8 cellular contexts compared by ENCODE assay signal in genomic region chr13:80339578-80339840, GRCh38. TPM values are rescaled to one million over a fixed set of nuclear protein-coding genes. Genes with fewer than 3 reads are reported as not detected.
DNase-seq lines count a peak whose midpoint lies in the region; ATAC-seq and TF ChIP-seq lines count a peak whose summit lies in the region.

No MANE protein-coding gene starts in this region.

- H3K4me2 ChIP-seq in DND-41 (ENCODE audit: insufficient read depth, low read length) (peak overlapping the region; percentile 100), fibroblast of lung (ENCODE audit: extremely low read depth, insufficient read depth, low read length) (peak overlapping the region; percentile 13), parathyroid adenoma (ENCODE audit: low read length) (peak overlapping the region; percentile 84)

- TF ChIP-seq CTCF in DND-41 (IDR thresholded peaks at IDR 0.05; ENCODE audit: borderline replicate concordance, extremely low read depth, low read length, poor library complexity, severe bottlenecking) = no peak
- TF ChIP-seq CTCF in Peyer's patch (IDR thresholded peaks at IDR 0.05) = no peak
- TF ChIP-seq CTCF in fibroblast of lung (conservative IDR thresholded peaks at IDR 0.05 in 1 of 2, IDR thresholded peaks at IDR 0.05 in 1 of 2; ENCODE audit: low read depth in 1 of 2, low read length in 2 of 2) = no peak
- no peak for TF ChIP-seq CTCF in parathyroid adenoma (IDR thresholded peaks at IDR 0.05)

- H3K36me3 ChIP-seq in DND-41 (ENCODE audit: insufficient read depth, low read length) (peaks cover 11% of the 10 kb centered on the region), Peyer's patch (peaks cover 0 to 10% (median 0%) of the 10 kb centered on the region in 3 donors), fibroblast of lung (ENCODE audit: control insufficient read depth, insufficient read depth, low read length) (peaks cover 9% of the 10 kb centered on the region), parathyroid adenoma (ENCODE audit: control insufficient read depth, insufficient read depth, low read length) (no peaks in the 10 kb centered on the region)

- H3K9ac ChIP-seq in DND-41 (ENCODE audit: low read depth, low read length) (peak overlapping the region; percentile 58), fibroblast of lung (ENCODE audit: insufficient read depth, low read length) (peak overlapping the region; percentile 82), parathyroid adenoma (no peak overlapping the region)

- ATAC-seq in DND-41 (ENCODE audit: insufficient read depth, low read depth) (no peak), HG03354 (IDR thresholded peaks at IDR 0.05; ENCODE audit: poor library complexity, severe bottlenecking, unreplicated experiment) (no peak), GM18502 (IDR thresholded peaks at IDR 0.05; ENCODE audit: poor library complexity, unreplicated experiment) (no peak), GM19351 (IDR thresholded peaks at IDR 0.05; ENCODE audit: unreplicated experiment) (no peak)

- H3K9me3 ChIP-seq in DND-41 (ENCODE audit: insufficient read depth, low read length, severe bottlenecking) = no peaks in the 10 kb centered on the region
- H3K9me3 ChIP-seq in Peyer's patch = no peaks in the 10 kb centered on the region
- no peaks in the 10 kb centered on the region for H3K9me3 ChIP-seq in fibroblast of lung (ENCODE audit: control insufficient read depth, insufficient read depth, low read depth, low read length)
- H3K9me3 ChIP-seq in parathyroid adenoma (ENCODE audit: control insufficient read depth, low read length) = no peaks in the 10 kb centered on the region

- H2AFZ ChIP-seq in DND-41 (ENCODE audit: low read depth, low read length) (no peak overlapping the region), fibroblast of lung (ENCODE audit: low read length) (no peak overlapping the region), parathyroid adenoma (peak overlapping the region; percentile 84)

- no peak for TF ChIP-seq POLR2A in Peyer's patch (IDR thresholded peaks at IDR 0.05)

- H3K27ac ChIP-seq in DND-41 (ENCODE audit: low read length) (no peak overlapping the region), Peyer's patch (peak overlapping the region; percentile 57 to 97 (median 93)), fibroblast of lung (ENCODE audit: insufficient read depth, low read length) (peak overlapping the region; percentile 85), parathyroid adenoma (peak overlapping the region; percentile 89)

- DNase-seq in DND-41 (no peak), Peyer's patch (no peak), fibroblast of lung (ENCODE audit: low read depth in 2 of 2) (peak; percentile 45 to 57)
- DNase-seq in stimulated activated naive CD4-positive, alpha-beta T cell treated with Interleukin-2 at 50 U/mL for 16 hours (lab: John Stamatoyannopoulos, UW) = no peak

- H3K27me3 ChIP-seq in DND-41 (ENCODE audit: insufficient read depth, low read length, poor library complexity) (peaks cover 53% of the 10 kb centered on the region), Peyer's patch (no peaks in the 10 kb centered on the region), fibroblast of lung (ENCODE audit: control insufficient read depth, insufficient read depth, low read length) (no peaks in the 10 kb centered on the region), parathyroid adenoma (ENCODE audit: control insufficient read depth, insufficient read depth, low read length) (no peaks in the 10 kb centered on the region)

- H3K79me2 ChIP-seq in DND-41 (ENCODE audit: insufficient read depth, low read length) (peaks cover 29% of the 10 kb centered on the region), fibroblast of lung (ENCODE audit: control insufficient read depth, insufficient read depth, low read length) (peaks cover 63% of the 10 kb centered on the region), parathyroid adenoma (no peaks in the 10 kb centered on the region)

- peak overlapping the region; percentile 47 to 93 for H3K4me3 ChIP-seq in DND-41 (ENCODE audit: low read depth in 1 of 2, low read length in 2 of 2)
- H3K4me3 ChIP-seq in Peyer's patch = peak overlapping the region; percentile 40 to 90 (median 58)
- peak overlapping the region; percentile 91 to 98 (median 92) for H3K4me3 ChIP-seq in fibroblast of lung (replicated peaks in 1 of 4; ENCODE audit: control extremely low read depth in 1 of 4, insufficient read depth in 1 of 4, low read depth in 3 of 4, low read length in 4 of 4)
- peak overlapping the region; percentile 87 for H3K4me3 ChIP-seq in parathyroid adenoma (ENCODE audit: low read depth, low read length)

- H4K20me1 ChIP-seq in DND-41 (ENCODE audit: insufficient read depth, low read length) = peaks cover 39% of the 10 kb centered on the region
- no peaks in the 10 kb centered on the region for H4K20me1 ChIP-seq in fibroblast of lung (ENCODE audit: control insufficient read depth, extremely low read depth, insufficient read depth, low read length)

- H3K4me1 ChIP-seq in DND-41 (ENCODE audit: insufficient read depth, low read length) (peaks cover 50% of the 10 kb centered on the region), Peyer's patch (peaks cover 0 to 10% (median 2%) of the 10 kb centered on the region in 4 donors), fibroblast of lung (ENCODE audit: control insufficient read depth, extremely low read depth, insufficient read depth, low read length) (peaks cover 4% of the 10 kb centered on the region), parathyroid adenoma (peaks cover 4% of the 10 kb centered on the region)

RNA-seq across cellular contexts. Expression of gene SPRY2, which starts 1.4 kb away (rescaled TPM):
- 10 to 100 TPM; 18.2 to 33.9 (median 27.3) TPM for total RNA-seq in Peyer's patch
- 9.8 and 13.0 TPM in 2 replicates for total RNA-seq in fibroblast of lung
- polyA plus RNA-seq in fibroblast of lung = 16.2 and 82.6 TPM in 2 replicates
- 8.5 and 40.7 TPM in 2 replicates for polyA plus RNA-seq in fibroblast of lung (2012)
- polyA minus RNA-seq in fibroblast of lung (ENCODE audit: low replicate concordance) = 20.0 and 89.7 TPM in 2 replicates

Comparison
In these comparisons a context has a peak if more than half of its experiments do, and no peak if none do; other contexts are left out.
1. DNase-seq: peak in fibroblast of lung (2 of 2); none in DND-41 (single experiment), Peyer's patch (0 of 3) and stimulated activated naive CD4-positive, alpha-beta T cell treated with Interleukin-2 at 50 U/mL for 16 hours (single experiment).
2. H3K4me2 ChIP-seq: peak in every context shown above with its lines; median percentile 100 in DND-41; 84 in parathyroid adenoma; 13 in fibroblast of lung.
3. Peak in every context shown above with its lines, with median percentiles within 50 percentile points of each other: H3K4me3 ChIP-seq.